In genomic region chr14:31300883-31301282, GRCh38 we compare ENCODE assay signal across 33 cellular contexts.
"Had no signal": no experiment of that assay in that cellular context is flagged by ENCODE, and none has a peak within 500 bp of the region (broad histone marks: within the 10 kb centered on the region; RNA-seq: fewer than 3 reads in every experiment).

No MANE protein-coding gene starts in this region.

- DNase-seq: activated B cell treated with CpG ODN at 0.5 μM for 24 hours; activated CD4-positive, alpha-beta memory T cell treated with anti-CD3 and anti-CD28 coated beads for 36 hours; activated CD4-positive, alpha-beta T cell treated with anti-CD3 and anti-CD28 coated beads for 4 hours; activated CD4-positive, alpha-beta T cell treated with anti-CD3 and anti-CD28 coated beads, Interleukin-2, amount 10 ng/mL, durations not matched to agents 24 days and 14 days; activated CD4-positive, alpha-beta T cell treated with anti-CD3 and anti-CD28 coated beads, Interleukin-2, amount 50 U/mL, for 1 hour; activated CD4-positive, alpha-beta T cell treated with anti-CD3 and anti-CD28 coated beads, Interleukin-2, amount 50 U/mL, for 4 hours; activated CD4-positive, CD25-positive, alpha-beta regulatory T cell treated with anti-CD3 and anti-CD28 coated beads, Interleukin-2, amount 50 U/mL, for 72 hours; activated CD8-positive, alpha-beta memory T cell treated with anti-CD3 and anti-CD28 coated beads, Interleukin-2, amount 50 U/mL, for 4 hours; activated CD8-positive, alpha-beta T cell treated with anti-CD3 and anti-CD28 coated beads for 36 hours; activated effector memory CD4-positive, alpha-beta T cell treated with anti-CD3 and anti-CD28 coated beads, Interleukin-2, amount 50 U/mL, for 16 hours; activated gamma-delta T cell treated with Interleukin-2 at 50 U/mL for 16 hours; activated naive CD4-positive, alpha-beta T cell; activated naive CD4-positive, alpha-beta T cell treated with anti-CD3 and anti-CD28 coated beads for 36 hours; activated naive CD4-positive, alpha-beta T cell treated with anti-CD3 and anti-CD28 coated beads, Interleukin-2, amount 50 U/mL, for 16 hours; activated naive CD8-positive, alpha-beta T cell treated with anti-CD3 and anti-CD28 coated beads for 36 hours; activated T-cell treated with anti-CD3 and anti-CD28 coated beads for 4 hours; activated T-cell treated with anti-CD3 and anti-CD28 coated beads, Interleukin-2, amount 50 U/mL, for 1 hour; activated T-cell treated with anti-CD3 and anti-CD28 coated beads, Interleukin-2, amount 50 U/mL, for 4 hours; activated T-cell treated with anti-CD3 and anti-CD28 coated beads, Interleukin-2, amount 50 U/mL, for 72 hours; adrenal gland; amniotic stem cell; aorta; body of pancreas; brain microvascular endothelial cell; central memory CD4-positive, alpha-beta T cell; T-helper 2 cell; T-helper 9 cell had no signal

- H3K27me3 ChIP-seq: adrenal gland, body of pancreas, brain microvascular endothelial cell, breast epithelium had no signal

- H3K4me3 ChIP-seq: adrenal gland, body of pancreas, breast epithelium had no signal

- H3K9me3 ChIP-seq: adrenal gland, body of pancreas, breast epithelium had no signal

- ATAC-seq: activated CD8-positive, alpha-beta T cell treated with anti-CD3 and anti-CD28 coated beads for 36 hours; activated naive CD4-positive, alpha-beta T cell treated with anti-CD3 and anti-CD28 coated beads, Interleukin-2, amount 50 U/mL, for 72 hours; activated T-cell treated with anti-CD3 and anti-CD28 coated beads, Interleukin-2, amount 50 U/mL, for 4 hours; activated T-cell treated with anti-CD3 and anti-CD28 coated beads, Interleukin-2, amount 50 U/mL, for 72 hours; activated T-helper 17 cell treated with anti-CD3 and anti-CD28 coated beads, Interleukin-2, amount 50 U/mL, for 72 hours; body of pancreas had no signal

- FAIRE-seq: astrocyte, TTC549 had no signal

- H3K4me1 ChIP-seq: adrenal gland, body of pancreas, breast epithelium had no signal

- H3K27ac ChIP-seq: adrenal gland, body of pancreas, brain microvascular endothelial cell, breast epithelium, VCaP had no signal
